ENCODE assay signal across 20 cellular contexts in genomic region chr5:93902288-93902687, GRCh38.
DNase-seq lines count a peak whose midpoint lies in the region; ATAC-seq and TF ChIP-seq lines count a peak whose summit lies in the region.
"Had no signal": no experiment of that assay in that cellular context is flagged by ENCODE, and none has a peak within 500 bp of the region (broad histone marks: within the 10 kb centered on the region; RNA-seq: fewer than 3 reads in every experiment).

No MANE protein-coding gene starts in this region.

- H4K20me1 ChIP-seq in hepatocyte (ENCODE audit: insufficient read depth, poor library complexity, severe bottlenecking) (no peaks in the 10 kb centered on the region), PC-9 (ENCODE audit: insufficient read depth) (no peaks in the 10 kb centered on the region)

- no peaks in the 10 kb centered on the region for H3K27me3 Mint-ChIP-seq in progenitor cell of endocrine pancreas

- no peak overlapping the region for H3K4me3 Mint-ChIP-seq in progenitor cell of endocrine pancreas (ENCODE audit: low read depth)
- H3K4me3 Mint-ChIP-seq: CD8-positive, alpha-beta T cell; T-helper 2 cell treated with Interferon-gamma antibody and Interleukin-4, amounts not matched to agents 5 μg/mL and 100 μg/mL, for 36 hours had no signal

- CTCF ChIA-PET in PC-9 (lab: Charles Lee), result no interaction called here

- peak overlapping the region; percentile 40 for H3K27ac Mint-ChIP-seq in progenitor cell of endocrine pancreas
- H3K27ac Mint-ChIP-seq: CD8-positive, alpha-beta T cell; T-helper 2 cell treated with Interferon-gamma antibody and Interleukin-4, amounts not matched to agents 5 μg/mL and 100 μg/mL, for 36 hours had no signal

- H3K27me3 ChIP-seq in hepatocyte (no peaks in the 10 kb centered on the region), PC-9 (ENCODE audit: insufficient read depth, low read depth) (no peaks in the 10 kb centered on the region)
- H3K27me3 ChIP-seq: MG63, Peyer's patch had no signal

- intact Hi-C loops in PC-9 (cut with micrococcal nuclease; ENCODE audit: unreplicated experiment), result no loop called here

- H3K27ac ChIP-seq in hepatocyte (no peak overlapping the region), PC-9 (no peak overlapping the region)
- H3K27ac ChIP-seq: Peyer's patch had no signal

- peak; percentile 100 for DNase-seq in NCI-H748 (lab: John Stamatoyannopoulos, UW; ENCODE audit: unreplicated experiment)
- DNase-seq in NCI-H748 treated with DMSO at 0.1 percent for 48 hours (lab: John Stamatoyannopoulos, UW), result no peak
- DNase-seq in NCI-H1930 (lab: John Stamatoyannopoulos, UW), result peak; percentile 88 to 93
- peak; percentile 8 for DNase-seq in hepatocyte (ENCODE audit: low spot score)
- no peak for DNase-seq in progenitor cell of endocrine pancreas (ENCODE audit: low spot score, unreplicated experiment)
- no peak for DNase-seq in PC-9
- DNase-seq: C1 segment of cervical spinal cord; CD8-positive, alpha-beta T cell; DMS 273 treated with DMSO at 0.1 percent for 48 hours; DND-41; KBM-7; MG63; NCI-H1436; NCI-H2171 treated with DMSO at 0.1 percent for 48 hours; NCI-H446; NCI-H524 treated with DMSO at 0.1 percent for 48 hours; Peyer's patch; T-helper 1 cell had no signal

- H3K36me3 Mint-ChIP-seq in progenitor cell of endocrine pancreas (ENCODE audit: insufficient read depth), result no peaks in the 10 kb centered on the region
- H3K36me3 Mint-ChIP-seq: CD8-positive, alpha-beta T cell had no signal

- no peaks in the 10 kb centered on the region for H3K79me2 ChIP-seq in hepatocyte
- no peaks in the 10 kb centered on the region for H3K79me2 ChIP-seq in PC-9 (ENCODE audit: low read depth)

- no peak for TF ChIP-seq CTCF in hepatocyte (IDR thresholded peaks at IDR 0.05; ENCODE audit: poor library complexity)
- TF ChIP-seq CTCF in progenitor cell of endocrine pancreas (IDR thresholded peaks at IDR 0.05; ENCODE audit: unreplicated experiment), result no peak
- TF ChIP-seq CTCF in PC-9 (conservative IDR thresholded peaks at IDR 0.05), result no peak

- no peaks in the 10 kb centered on the region for H3K9me2 ChIP-seq in hepatocyte (replicated peaks; ENCODE audit: insufficient read depth)
- H3K9me2 ChIP-seq in PC-9 (ENCODE audit: insufficient read depth), result no peaks in the 10 kb centered on the region

- peaks cover 3% of the 10 kb centered on the region for H3K4me1 ChIP-seq in hepatocyte (ENCODE audit: insufficient read depth)
- no peaks in the 10 kb centered on the region for H3K4me1 ChIP-seq in PC-9 (replicated peaks; ENCODE audit: insufficient read depth)
- H3K4me1 ChIP-seq: Peyer's patch had no signal

- H3K9me3 ChIP-seq in hepatocyte (ENCODE audit: low read depth) (no peaks in the 10 kb centered on the region), PC-9 (ENCODE audit: insufficient read depth, low read depth) (no peaks in the 10 kb centered on the region)
- H3K9me3 ChIP-seq: MG63, Peyer's patch had no signal

- no peaks in the 10 kb centered on the region for H3K36me3 ChIP-seq in hepatocyte (replicated peaks; ENCODE audit: insufficient read depth, low read depth)
- no peaks in the 10 kb centered on the region for H3K36me3 ChIP-seq in PC-9 (ENCODE audit: low read depth)
- H3K36me3 ChIP-seq: MG63, Peyer's patch had no signal

- WGBS in hepatocyte (ENCODE audit: low lambda C conversion rate, missing lambda C conversion rate), result 50% methylated on average over 2 of the region's 2 CpGs

- POLR2A ChIA-PET in PC-9 (lab: Charles Lee; ENCODE audit: unreplicated experiment), result no interaction called here

- H2AFZ ChIP-seq in hepatocyte (no peak overlapping the region), PC-9 (no peak overlapping the region)

- no peaks in the 10 kb centered on the region for H3K9me3 Mint-ChIP-seq in progenitor cell of endocrine pancreas (ENCODE audit: low read depth)
- H3K9me3 Mint-ChIP-seq: CD8-positive, alpha-beta T cell; T-helper 2 cell treated with Interferon-gamma antibody and Interleukin-4, amounts not matched to agents 5 μg/mL and 100 μg/mL, for 36 hours had no signal

- no peak for ATAC-seq in HG02938 (IDR thresholded peaks at IDR 0.05; ENCODE audit: unreplicated experiment)
- ATAC-seq: CD8-positive, alpha-beta T cell had no signal

- no peaks in the 10 kb centered on the region for H3F3A ChIP-seq in PC-9 (ENCODE audit: insufficient read depth, low read depth)

- peaks cover 16% of the 10 kb centered on the region for H3K4me1 Mint-ChIP-seq in progenitor cell of endocrine pancreas (ENCODE audit: low read depth)

- no TSS peak for BruUV-seq in PC-9 (replicated peaks; lab: Mats Ljungman, UMichigan)

- H3K4me3 ChIP-seq in hepatocyte, result no peak overlapping the region
- no peak overlapping the region for H3K4me3 ChIP-seq in PC-9
- H3K4me3 ChIP-seq: MG63, Peyer's patch had no signal

- H3K4me2 ChIP-seq in hepatocyte (no peak overlapping the region), PC-9 (no peak overlapping the region)

Comparison
In these comparisons a context has a peak if more than half of its experiments do, and no peak if none do; other contexts are left out.
1. DNase-seq: peak in NCI-H748 (single experiment), NCI-H1930 (2 of 2) and hepatocyte (single experiment); none in NCI-H748 treated with DMSO at 0.1 percent for 48 hours (single experiment), progenitor cell of endocrine pancreas (single experiment) and PC-9 (0 of 2).